In genomic region chr2:86708126-86708525, GRCh38 we compare ENCODE assay signal across 1 cellular context.
TF ChIP-seq lines count a peak whose summit lies in the region.

No MANE protein-coding gene starts in this region.

TF ChIP-seq in HEK293, 187 proteins besides CTCF, POLR2A, EP300 and RAD21 (continued from another document):
- TF ChIP-seq ZBTB11 (tag by site-specific recombination; conservative IDR thresholded peaks at IDR 0.05; ENCODE audit: low read depth) (peak; percentile 77), ZNF580 (tag by site-specific recombination; IDR thresholded peaks at IDR 0.05) (0 out of 2 replicates have a peak, but pooled peaks have one; percentile 11), ZNF394 (tag by site-specific recombination; IDR thresholded peaks at IDR 0.05; ENCODE audit: borderline replicate concordance) (peak; percentile 90), ZNF433 (tag by site-specific recombination; IDR thresholded peaks at IDR 0.05; ENCODE audit: low read depth) (peak; percentile 51; the same call in 1 of the 2 replicates), ZNF266 (tag by site-specific recombination; IDR thresholded peaks at IDR 0.05; ENCODE audit: low read depth) (0 out of 2 replicates have a peak, but pooled peaks have one; percentile 20), ZNF555 (tag by site-specific recombination; conservative IDR thresholded peaks at IDR 0.05) (peak; percentile 87)
TF ChIP-seq in HEK293: peak in this region for 19; not testable (repeated sequence) for 168.
